10 cellular contexts compared by ENCODE assay signal in genomic region chr7:100908512-100908911, GRCh38. TPM values are rescaled to one million over a fixed set of nuclear protein-coding genes. Genes with fewer than 3 reads are reported as not detected.
"Had no signal": no experiment of that assay in that cellular context is flagged by ENCODE, and none has a peak within 500 bp of the region (broad histone marks: within the 10 kb centered on the region; RNA-seq: fewer than 3 reads in every experiment).

No MANE protein-coding gene starts in this region.

- H3K36me3 Mint-ChIP-seq: IgD-negative memory B cell had no signal

- DNase-seq: IMR-90, KBM-7, KG1 had no signal

- H3K4me3 ChIP-seq: K562 had no signal

- H3K4me2 ChIP-seq: KMS-11 had no signal

- FAIRE-seq: HepG2, HTR-8/SVneo, K562 had no signal

- H3K27ac ChIP-seq: HL-60, KMS-11 had no signal

- H3K27ac Mint-ChIP-seq: IgD-negative memory B cell had no signal

- ATAC-seq: HepG2, K562 had no signal

- H3K9ac ChIP-seq: KMS-11 had no signal

- H3K4me3 Mint-ChIP-seq: IgD-negative memory B cell had no signal

RNA-seq across cellular contexts. Expression of gene ACHE, which starts 12.8 kb away (rescaled TPM):
- total RNA-seq: HT1080, IMR-90 had no signal
- polyA plus RNA-seq: IgD-negative memory B cell had no signal

RNA-seq across cellular contexts. Expression of gene MUC3A, which starts 40.8 kb away (rescaled TPM):
- total RNA-seq: HepG2, HT1080, IMR-90 had no signal
- polyA plus RNA-seq: IgD-negative memory B cell had no signal
